Comparison of ENCODE assay signal across 14 cellular contexts in the genomic region with DNA sequence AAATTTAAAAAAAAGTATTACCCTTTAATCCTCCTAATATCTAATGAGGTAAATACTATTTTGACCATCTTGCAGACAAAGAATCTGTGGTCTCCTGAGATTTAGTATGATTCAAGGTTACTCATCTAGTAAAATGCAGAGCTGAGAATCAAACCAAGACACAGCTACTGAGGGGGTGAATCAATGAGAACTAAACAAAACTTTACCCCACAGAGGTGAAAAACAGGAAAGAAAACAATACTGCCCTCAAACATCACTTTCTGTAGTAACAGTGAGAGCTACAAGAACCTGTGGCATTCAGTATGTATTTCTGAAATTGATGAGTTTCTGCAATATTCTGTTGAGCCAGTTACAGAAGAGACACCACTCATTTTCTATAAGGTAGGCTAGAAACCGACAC.
A peak's percentile ranks its signal among the peaks of the same experiment; 100 is the strongest.
DNase-seq lines count a peak whose midpoint lies in the region; ATAC-seq and TF ChIP-seq lines count a peak whose summit lies in the region.
"Had no signal": no experiment of that assay in that cellular context is flagged by ENCODE, and none has a peak within 500 bp of the region (broad histone marks: within the 10 kb centered on the region; RNA-seq: fewer than 3 reads in every experiment).

No MANE protein-coding gene starts in this region.

- ATAC-seq in HG02610 (IDR thresholded peaks at IDR 0.05; ENCODE audit: unreplicated experiment) (peak; percentile 33), HG03354 (IDR thresholded peaks at IDR 0.05; ENCODE audit: poor library complexity, severe bottlenecking, unreplicated experiment) (no peak)
- ATAC-seq: WTC11 had no signal

- H3K4me1 ChIP-seq in neutrophil (ENCODE audit: control insufficient read depth in 1 of 2, insufficient read depth in 1 of 2, low read depth in 1 of 2, low read length in 1 of 2): peaks cover 5 to 11% of the 10 kb centered on the region in 2 experiments

- H3K36me3 ChIP-seq in brain microvascular endothelial cell (replicated peaks) (peaks cover 14% of the 10 kb centered on the region), neutrophil (peaks cover 72% of the 10 kb centered on the region)

- H3K4me3 ChIP-seq in brain microvascular endothelial cell (ENCODE audit: low read depth, low read length): no peak overlapping the region
- H3K4me3 ChIP-seq in neutrophil (ENCODE audit: low read depth in 1 of 2, low read length in 1 of 2): no peak overlapping the region
- H3K4me3 ChIP-seq: esophagus muscularis mucosa, suprapubic skin had no signal

- no peaks in the 10 kb centered on the region for H3K9me3 ChIP-seq in neutrophil
- H3K9me3 ChIP-seq: esophagus muscularis mucosa, suprapubic skin had no signal

- H3K27ac ChIP-seq in brain microvascular endothelial cell (peak overlapping the region; percentile 63), neutrophil (peak overlapping the region; percentile 24)
- H3K27ac ChIP-seq: esophagus muscularis mucosa, suprapubic skin had no signal

- DNase-seq in ELR (ENCODE audit: low read depth) (peak; percentile 89), brain microvascular endothelial cell (peak; percentile 38), NOMO-1 treated with DMSO at 0.1 percent for 48 hours (lab: John Stamatoyannopoulos, UW; ENCODE audit: unreplicated experiment) (no peak), retina (no peak)
- DNase-seq: activated effector memory CD4-positive, alpha-beta T cell treated with anti-CD3 and anti-CD28 coated beads, Interleukin-2, amount 50 U/mL, for 16 hours; DMS79; NCI-H1105; NCI-H69 had no signal

- TF ChIP-seq CTCF in brain microvascular endothelial cell (IDR thresholded peaks at IDR 0.05; ENCODE audit: low read depth, low read length, missing control alignments): no peak
- no peak for TF ChIP-seq CTCF in neutrophil (IDR thresholded peaks at IDR 0.05)

- H3K27me3 ChIP-seq in brain microvascular endothelial cell (replicated peaks) (no peaks in the 10 kb centered on the region), neutrophil (no peaks in the 10 kb centered on the region)
- H3K27me3 ChIP-seq: esophagus muscularis mucosa, suprapubic skin had no signal

- in situ Hi-C loops in brain microvascular endothelial cell (cut with HindIII; ENCODE audit: low pct_ligation_motif_present, low sequenced_read_pairs): no loop called here

Comparison
In these comparisons a context has a peak if more than half of its experiments do, and no peak if none do; other contexts are left out.
1. DNase-seq: peak in ELR (single experiment) and brain microvascular endothelial cell (single experiment); none in NOMO-1 treated with DMSO at 0.1 percent for 48 hours (single experiment) and retina (single experiment).